9 cellular contexts compared by ENCODE assay signal in genomic region chr19:8571006-8571411, GRCh38. TPM values are rescaled to one million over a fixed set of nuclear protein-coding genes. Genes with fewer than 3 reads are reported as not detected.
A peak's percentile ranks its signal among the peaks of the same experiment; 100 is the strongest.
DNase-seq lines count a peak whose midpoint lies in the region; ATAC-seq, FAIRE-seq and TF ChIP-seq lines count a peak whose summit lies in the region.
"Had no signal": no experiment of that assay in that cellular context is flagged by ENCODE, and none has a peak within 500 bp of the region (broad histone marks: within the 10 kb centered on the region; RNA-seq: fewer than 3 reads in every experiment).

No MANE protein-coding gene starts in this region.

- peak; percentile 56 to 95 for DNase-seq in HL-60 (ENCODE audit: low read depth in 1 of 2, low spot score in 1 of 2)
- DNase-seq in T-helper 9 cell, result peak; percentile 44
- peak; percentile 38 for DNase-seq in colonic mucosa
- no peak for DNase-seq in frontal cortex (ENCODE audit: low spot score in 2 of 2)
- DNase-seq in retina, result no peak

- H3K4me3 ChIP-seq in HL-60 (replicated peaks; ENCODE audit: insufficient read depth, low read length), result no peak overlapping the region; the same call in 1 of the 2 replicates
- H3K4me3 ChIP-seq in colonic mucosa, result no peak overlapping the region
- no peak overlapping the region for H3K4me3 ChIP-seq in skeletal muscle satellite cell (ENCODE audit: low read length)

- TF ChIP-seq CTCF in HL-60 (IDR thresholded peaks at IDR 0.05; ENCODE audit: insufficient read depth, low read length) (no peak), colonic mucosa (IDR thresholded peaks at IDR 0.05) (no peak)

- no peak for FAIRE-seq in frontal cortex (lab: Jason Lieb, UNC)

- peak overlapping the region; percentile 74 for H3K4me2 ChIP-seq in skeletal muscle satellite cell (ENCODE audit: low read length)

- H3K27me3 ChIP-seq in HL-60 (ENCODE audit: insufficient read depth, poor library complexity, severe bottlenecking), result no peaks in the 10 kb centered on the region
- H3K27me3 ChIP-seq in colonic mucosa, result no peaks in the 10 kb centered on the region
- H3K27me3 ChIP-seq in skeletal muscle satellite cell (ENCODE audit: control insufficient read depth, insufficient read depth, low read length), result no peaks in the 10 kb centered on the region

- H3K36me3 ChIP-seq in colonic mucosa (no peaks in the 10 kb centered on the region), skeletal muscle satellite cell (ENCODE audit: insufficient read depth, low read length) (no peaks in the 10 kb centered on the region)

- H3K4me1 ChIP-seq in colonic mucosa (no peaks in the 10 kb centered on the region), skeletal muscle satellite cell (ENCODE audit: control insufficient read depth, insufficient read depth, low read length) (peaks cover 28% of the 10 kb centered on the region)

- peak overlapping the region in 1 of 2 donors; percentile 8 for H3K9ac ChIP-seq in colonic mucosa (ENCODE audit: low read depth in 2 of 2, low read length in 2 of 2)
- H3K9ac ChIP-seq in skeletal muscle satellite cell (ENCODE audit: low read depth, low read length), result no peak overlapping the region

- intact Hi-C loops in colonic mucosa (cut with DNase I), result no loop called here

- ATAC-seq in HG03354 (IDR thresholded peaks at IDR 0.05; ENCODE audit: poor library complexity, severe bottlenecking, unreplicated experiment), result no peak
- no peak for ATAC-seq in GM18498 (IDR thresholded peaks at IDR 0.05; ENCODE audit: unreplicated experiment)

- peak overlapping the region; percentile 88 for H3K27ac ChIP-seq in HL-60 (replicated peaks)
- peak overlapping the region; percentile 57 for H3K27ac ChIP-seq in colonic mucosa
- H3K27ac ChIP-seq: epithelial cell of prostate had no signal

- H3K9me3 ChIP-seq in colonic mucosa (no peaks in the 10 kb centered on the region), skeletal muscle satellite cell (replicated peaks; ENCODE audit: low read length) (no peaks in the 10 kb centered on the region)

RNA-seq across cellular contexts. Expression of gene MYO1F, which starts 6.2 kb away (rescaled TPM):
- total RNA-seq in colonic mucosa, result 1 to 10 TPM; 4.7 to 9.1 TPM
- under 0.01 and 0.22 TPM in 2 replicates for total RNA-seq in skeletal muscle satellite cell (2012; rRNA removed)
- 1.6 TPM for total RNA-seq in frontal cortex

RNA-seq across cellular contexts. Expression of gene ADAMTS10, which starts 39.5 kb away (rescaled TPM):
- 1 to 10 TPM; 3.9 TPM for total RNA-seq in colonic mucosa
- 1.3 and 3.1 TPM in 2 replicates for total RNA-seq in skeletal muscle satellite cell (2012; rRNA removed)
- total RNA-seq in frontal cortex, result 34.6 TPM

RNA-seq across cellular contexts. Expression of gene ZNF414, which starts 57.0 kb away (rescaled TPM):
- total RNA-seq in colonic mucosa (10 to 100 TPM; 19.5 to 31.9 TPM), frontal cortex (2.4 TPM)
- 3.3 and 5.3 TPM in 2 replicates for total RNA-seq in skeletal muscle satellite cell (2012; rRNA removed)

RNA-seq across cellular contexts. Expression of gene NFILZ, which starts 59.4 kb away (rescaled TPM):
- total RNA-seq in colonic mucosa (not detected), frontal cortex (not detected)
- total RNA-seq in skeletal muscle satellite cell (2012; rRNA removed), result not detected in 2 replicates

Comparison
In these comparisons a context has a peak if more than half of its experiments do, and no peak if none do; other contexts are left out.
1. DNase-seq: peak in HL-60 (2 of 2), T-helper 9 cell (single experiment) and colonic mucosa (single experiment); none in frontal cortex (0 of 2) and retina (single experiment).